9 cellular contexts compared by ENCODE assay signal in genomic region chr20:19849341-19850189, GRCh38.
DNase-seq lines count a peak whose midpoint lies in the region; ATAC-seq and TF ChIP-seq lines count a peak whose summit lies in the region.
"Had no signal": no experiment of that assay in that cellular context is flagged by ENCODE, and none has a peak within 500 bp of the region (broad histone marks: within the 10 kb centered on the region; RNA-seq: fewer than 3 reads in every experiment).

No MANE protein-coding gene starts in this region.

- peak overlapping the region; percentile 81 for H2AFZ ChIP-seq in mammary epithelial cell (ENCODE audit: low read depth, low read length)

- no peaks in the 10 kb centered on the region for H3K9me3 Mint-ChIP-seq in activated T-helper 17 cell treated with anti-CD3 and anti-CD28 coated beads, Interleukin-2, amount 50 U/mL, for 72 hours

- H3K36me3 ChIP-seq in mammary epithelial cell (ENCODE audit: insufficient read depth, low read length) (no peaks in the 10 kb centered on the region), iPS-18a (ENCODE audit: control insufficient read depth, low read depth, low read length) (no peaks in the 10 kb centered on the region), prostate gland (no peaks in the 10 kb centered on the region)

- no peaks in the 10 kb centered on the region for H3K79me2 ChIP-seq in mammary epithelial cell (ENCODE audit: insufficient read depth, low read length)

- H4K20me1 ChIP-seq in mammary epithelial cell (ENCODE audit: insufficient read depth, low read length) = no peaks in the 10 kb centered on the region

- H3K27ac ChIP-seq in mammary epithelial cell (ENCODE audit: insufficient read depth, low read depth, low read length) (no peak overlapping the region), iPS-18a (ENCODE audit: low read length) (no peak overlapping the region), prostate gland (peak overlapping the region; percentile 66 to 73)

- H3K9me3 ChIP-seq in mammary epithelial cell (replicated peaks; ENCODE audit: insufficient read depth, low read length) = no peaks in the 10 kb centered on the region
- no peaks in the 10 kb centered on the region for H3K9me3 ChIP-seq in iPS-18a (ENCODE audit: control insufficient read depth, low read depth, low read length)
- no peaks in the 10 kb centered on the region for H3K9me3 ChIP-seq in prostate gland

- DNase-seq in AG08395 (ENCODE audit: low spot score) = peak; percentile 24
- DNase-seq in mammary epithelial cell = no peak
- DNase-seq in prostate gland (ENCODE audit: low spot score) = peak; percentile 19
- no peak for DNase-seq in central memory CD4-positive, alpha-beta T cell
- DNase-seq in foreskin melanocyte = no peak
- DNase-seq: NCI-H510A treated with DMSO at 0.1 percent for 48 hours had no signal

- H3K4me1 ChIP-seq in mammary epithelial cell (ENCODE audit: insufficient read depth, low read length) (peaks cover 12% of the 10 kb centered on the region), iPS-18a (ENCODE audit: control insufficient read depth, low read depth, low read length) (peaks cover 3% of the 10 kb centered on the region), prostate gland (replicated peaks) (peaks cover 5% of the 10 kb centered on the region)

- no peaks in the 10 kb centered on the region for H3K4me1 Mint-ChIP-seq in activated T-helper 17 cell treated with anti-CD3 and anti-CD28 coated beads, Interleukin-2, amount 50 U/mL, for 72 hours

- 28% methylated on average over 14 of the region's 14 CpGs for WGBS in mammary epithelial cell (ENCODE audit: low coverage, missing lambda C conversion rate)
- 11% methylated on average over 14 of the region's 14 CpGs for WGBS in prostate gland

- no peak overlapping the region for H3K27ac Mint-ChIP-seq in activated T-helper 17 cell treated with anti-CD3 and anti-CD28 coated beads, Interleukin-2, amount 50 U/mL, for 72 hours

- in situ Hi-C loops in mammary epithelial cell (cut with MboI; ENCODE audit: low sequenced_read_pairs in 2 of 2) = no loop called here

- peaks cover 8% of the 10 kb centered on the region for H3K27me3 Mint-ChIP-seq in activated T-helper 17 cell treated with anti-CD3 and anti-CD28 coated beads, Interleukin-2, amount 50 U/mL, for 72 hours

- no peaks in the 10 kb centered on the region for H3K36me3 Mint-ChIP-seq in activated T-helper 17 cell treated with anti-CD3 and anti-CD28 coated beads, Interleukin-2, amount 50 U/mL, for 72 hours (ENCODE audit: low read depth)

- no peak overlapping the region for H3K4me3 Mint-ChIP-seq in activated T-helper 17 cell treated with anti-CD3 and anti-CD28 coated beads, Interleukin-2, amount 50 U/mL, for 72 hours

- H3K4me3 ChIP-seq in mammary epithelial cell (replicated peaks in 1 of 3; ENCODE audit: insufficient read depth in 1 of 3, low read depth in 2 of 3, low read length in 3 of 3) = no peak overlapping the region
- no peak overlapping the region for H3K4me3 ChIP-seq in iPS-18a (ENCODE audit: low read length)
- no peak overlapping the region for H3K4me3 ChIP-seq in prostate gland

- H3K27me3 ChIP-seq in mammary epithelial cell (ENCODE audit: insufficient read depth, low read length) = no peaks in the 10 kb centered on the region
- no peaks in the 10 kb centered on the region for H3K27me3 ChIP-seq in iPS-18a (ENCODE audit: control insufficient read depth, insufficient read depth, low read length)
- H3K27me3 ChIP-seq in prostate gland (replicated peaks; ENCODE audit: insufficient read depth) = no peaks in the 10 kb centered on the region

- no peak overlapping the region for H3K4me2 ChIP-seq in mammary epithelial cell (ENCODE audit: insufficient read depth, low read depth, low read length)

- ATAC-seq in activated T-helper 17 cell treated with anti-CD3 and anti-CD28 coated beads, Interleukin-2, amount 50 U/mL, for 72 hours (replicated peaks) = no peak
- no peak for ATAC-seq in HG03520 (IDR thresholded peaks at IDR 0.05; ENCODE audit: unreplicated experiment)

- TF ChIP-seq CTCF in mammary epithelial cell (conservative IDR thresholded peaks at IDR 0.05 in 1 of 2, IDR thresholded peaks at IDR 0.05 in 1 of 2; ENCODE audit: extremely low read depth in 1 of 2, insufficient read depth in 1 of 2, low read depth in 1 of 2, low read length in 2 of 2) = no peak
- no peak for TF ChIP-seq CTCF in prostate gland (IDR thresholded peaks at IDR 0.05)

- dilution Hi-C loops in mammary epithelial cell (cut with HindIII; ENCODE audit: low sequenced_read_pairs) = no loop called here

- no TSS peak for BruUV-seq in mammary epithelial cell (replicated peaks; lab: Mats Ljungman, UMichigan)

- no peak for TF ChIP-seq POLR2A in prostate gland (IDR thresholded peaks at IDR 0.05)

- intact Hi-C loops in mammary epithelial cell (cut with micrococcal nuclease) = no loop called here
- intact Hi-C loops in prostate gland (cut with DNase I) = loop anchor here (1.0 kb wide), 1 partner anchor 37 kb away; no protein-coding TSS in a partner anchor

- CTCF ChIA-PET in mammary epithelial cell (lab: Charles Lee; ENCODE audit: low non-redundant PET) = no interaction called here

- H3K9ac ChIP-seq in mammary epithelial cell (ENCODE audit: insufficient read depth, low read length) (no peak overlapping the region), iPS-18a (ENCODE audit: low read length) (peak overlapping the region; percentile 4)

Comparison
In these comparisons a context has a peak if more than half of its experiments do, and no peak if none do; other contexts are left out.
1. DNase-seq: peak in AG08395 (single experiment) and prostate gland (single experiment); none in mammary epithelial cell (single experiment), central memory CD4-positive, alpha-beta T cell (single experiment) and foreskin melanocyte (single experiment).
2. H3K27ac ChIP-seq: peak in prostate gland (2 of 2); none in mammary epithelial cell (single experiment) and iPS-18a (single experiment).